Comparison of ENCODE assay signal across 21 cellular contexts in the genomic region with DNA sequence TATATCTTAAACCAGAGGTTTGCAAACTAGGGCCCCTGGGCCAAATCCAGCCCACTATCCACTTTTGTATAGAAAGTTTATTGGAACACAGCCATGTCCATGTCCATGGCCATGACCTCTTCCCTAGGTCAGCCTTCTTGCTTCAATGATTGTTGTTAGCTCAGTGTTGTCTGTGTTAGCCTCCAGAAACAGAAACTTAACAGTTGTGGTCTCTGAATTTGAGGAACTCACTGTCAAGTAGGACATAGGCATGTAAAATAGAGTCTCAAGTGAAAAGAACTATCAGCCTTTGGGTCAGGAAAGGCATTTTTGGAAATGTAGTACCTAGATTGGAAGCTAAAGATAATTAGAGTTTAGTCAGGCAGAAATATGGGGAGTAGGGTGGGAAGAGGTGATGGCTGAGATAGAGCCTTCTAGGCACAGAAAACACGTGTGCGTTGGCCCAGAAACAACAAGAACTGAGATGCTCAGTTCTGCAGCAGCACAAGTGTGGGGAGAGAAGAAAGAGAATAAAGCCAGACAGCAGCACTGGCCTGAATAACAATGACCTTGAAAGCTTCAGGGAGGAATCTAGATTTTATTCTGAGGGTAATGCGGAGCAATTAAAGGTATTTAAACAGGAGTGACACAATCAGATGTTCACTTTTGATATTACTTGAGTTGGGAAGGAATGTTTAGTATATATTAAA.
DNase-seq lines count a peak whose midpoint lies in the region; ATAC-seq, FAIRE-seq and TF ChIP-seq lines count a peak whose summit lies in the region.
"Had no signal": no experiment of that assay in that cellular context is flagged by ENCODE, and none has a peak within 500 bp of the region (broad histone marks: within the 10 kb centered on the region; RNA-seq: fewer than 3 reads in every experiment).

No MANE protein-coding gene starts in this region.

- no peak overlapping the region for H3K4me3 Mint-ChIP-seq in MCF 10A (ENCODE audit: unreplicated experiment)
- H3K4me3 Mint-ChIP-seq: activated CD8-positive, alpha-beta T cell treated with anti-CD3 and anti-CD28 coated beads for 36 hours; activated naive CD8-positive, alpha-beta T cell treated with anti-CD3 and anti-CD28 coated beads, Interleukin-2, amount 50 U/mL, for 24 hours; T-cell had no signal

- H3F3A ChIP-seq in MM.1S (ENCODE audit: insufficient read depth, low read length), result no peaks in the 10 kb centered on the region

- FAIRE-seq in GM12891 (lab: Jason Lieb, UNC), result peak; percentile 81
- FAIRE-seq in GM12878 (lab: Jason Lieb, UNC), result peak; percentile 57

- no peaks in the 10 kb centered on the region for H3K4me1 Mint-ChIP-seq in MCF 10A (ENCODE audit: insufficient read depth, unreplicated experiment)
- H3K4me1 Mint-ChIP-seq: activated naive CD8-positive, alpha-beta T cell treated with anti-CD3 and anti-CD28 coated beads, Interleukin-2, amount 50 U/mL, for 24 hours had no signal

- no peak for TF ChIP-seq EP300 in GM12878 (IDR thresholded peaks at IDR 0.05; ENCODE audit: borderline replicate concordance in 1 of 2, control insufficient read depth in 1 of 2, low read depth in 2 of 2, low read length in 2 of 2)

- 35% methylated on average over 3 of the region's 3 CpGs for WGBS in GM12878 (ENCODE audit: insufficient coverage, insufficient replicate concordance, low lambda C conversion rate, missing lambda C conversion rate)

- CTCF ChIA-PET in GM12878 (lab: Yijun Ruan, JAX) (interaction anchor here (0.7 to 2.7 kb wide), 5 partner anchors 8 to 57 kb away, joined by 3 to 12 read pairs (median 4); no protein-coding TSS in a partner anchor), MCF 10A (lab: Yijun Ruan, JAX) (interaction anchor here (0.7 kb wide), 1 partner anchor 18 kb away, joined by 4 read pairs; no protein-coding TSS in a partner anchor)

- TF ChIP-seq POLR2A in GM12891 (IDR thresholded peaks at IDR 0.05; ENCODE audit: low read depth, low read length) (no peak), GM12878 (IDR thresholded peaks at IDR 0.05; ENCODE audit: low read depth, low read length) (no peak)

- BruUV-seq in GM12878 (replicated peaks; lab: Mats Ljungman, UMichigan), result no TSS peak
- no TSS peak for BruUV-seq in MCF 10A (replicated peaks; lab: Mats Ljungman, UMichigan)

- H3K4me2 ChIP-seq in GM12878 (ENCODE audit: control insufficient read depth, insufficient read depth) (0 out of 2 replicates have a peak overlapping the region, but pooled peaks have one; percentile 53), MM.1S (ENCODE audit: low read depth, low read length) (no peak overlapping the region)

- no peak overlapping the region for H3K27ac Mint-ChIP-seq in MCF 10A (ENCODE audit: low read depth, unreplicated experiment)
- H3K27ac Mint-ChIP-seq: activated CD8-positive, alpha-beta T cell treated with anti-CD3 and anti-CD28 coated beads for 36 hours; activated naive CD8-positive, alpha-beta T cell treated with anti-CD3 and anti-CD28 coated beads, Interleukin-2, amount 50 U/mL, for 24 hours; T-cell had no signal

- no peak overlapping the region for H3K9ac ChIP-seq in GM12878 (ENCODE audit: control insufficient read depth, insufficient read depth, low read length)
- H3K9ac ChIP-seq in MM.1S (ENCODE audit: low read length), result no peak overlapping the region

- no peaks in the 10 kb centered on the region for H3K36me3 Mint-ChIP-seq in MCF 10A (ENCODE audit: insufficient read depth, unreplicated experiment)
- H3K36me3 Mint-ChIP-seq: T-cell had no signal

- no peaks in the 10 kb centered on the region for H3K36me3 ChIP-seq in GM12878 (ENCODE audit: control insufficient read depth in 2 of 2, insufficient read depth in 2 of 2, low read length in 1 of 2)
- no peaks in the 10 kb centered on the region for H3K36me3 ChIP-seq in MM.1S (replicated peaks; ENCODE audit: insufficient read depth, low read length)
- H3K36me3 ChIP-seq: cardiac muscle cell, ovary had no signal

- H3K9me2 ChIP-seq in MM.1S (replicated peaks; ENCODE audit: insufficient read depth, low read length), result no peaks in the 10 kb centered on the region

- H3K27ac ChIP-seq in GM12878 (ENCODE audit: control insufficient read depth, insufficient read depth) (no peak overlapping the region), MM.1S (ENCODE audit: low read length) (no peak overlapping the region)
- H3K27ac ChIP-seq: cardiac muscle cell, ovary, VCaP had no signal

- DNase-seq in GM12891 (ENCODE audit: insufficient read length, low spot score) (no peak), GM12878 (ENCODE audit: low read depth, low spot score) (peak; percentile 17), MCF 10A (ENCODE audit: unreplicated experiment) (no peak), MM.1S (no peak)
- no peak for DNase-seq in activated CD4-positive, CD25-positive, alpha-beta regulatory T cell (lab: John Stamatoyannopoulos, UW)
- DNase-seq: activated CD8-positive, alpha-beta T cell treated with anti-CD3 and anti-CD28 coated beads for 36 hours; activated naive CD8-positive, alpha-beta T cell treated with anti-CD3 and anti-CD28 coated beads, Interleukin-2, amount 50 U/mL, for 24 hours; COR-L47; effector CD4-positive, alpha-beta T cell; hypothalamus; left cardiac atrium; NCI-H2081; NCI-H526 treated with DMSO at 0.1 percent for 48 hours; ovary; stimulated activated naive CD4-positive, alpha-beta T cell; T-cell had no signal

- H3K4me3 ChIP-seq in GM12878 (no peak overlapping the region), MM.1S (ENCODE audit: low read length) (no peak overlapping the region)
- H3K4me3 ChIP-seq: cardiac muscle cell, ovary had no signal

- peaks cover 11% of the 10 kb centered on the region for H3K27me3 Mint-ChIP-seq in MCF 10A (ENCODE audit: insufficient read depth, unreplicated experiment)
- H3K27me3 Mint-ChIP-seq: activated CD8-positive, alpha-beta T cell treated with anti-CD3 and anti-CD28 coated beads for 36 hours; activated naive CD8-positive, alpha-beta T cell treated with anti-CD3 and anti-CD28 coated beads, Interleukin-2, amount 50 U/mL, for 24 hours had no signal

- H3K79me2 ChIP-seq in GM12878 (ENCODE audit: control insufficient read depth, insufficient read depth, low read length) (no peaks in the 10 kb centered on the region), MM.1S (ENCODE audit: low read length) (no peaks in the 10 kb centered on the region)

- ATAC-seq in GM21423 (IDR thresholded peaks at IDR 0.05; ENCODE audit: unreplicated experiment) (peak; percentile 46), HG03469 (IDR thresholded peaks at IDR 0.05; ENCODE audit: unreplicated experiment) (peak; percentile 56), GM12878 (peak; percentile 89), HG03520 (IDR thresholded peaks at IDR 0.05; ENCODE audit: unreplicated experiment) (no peak)
- ATAC-seq: activated CD8-positive, alpha-beta T cell treated with anti-CD3 and anti-CD28 coated beads for 36 hours; activated naive CD8-positive, alpha-beta T cell treated with anti-CD3 and anti-CD28 coated beads, Interleukin-2, amount 50 U/mL, for 24 hours; left cardiac atrium; T-cell had no signal

- H3K27me3 ChIP-seq in GM12878 (replicated peaks in 1 of 2; ENCODE audit: control insufficient read depth in 2 of 2, insufficient read depth in 2 of 2, low read length in 1 of 2) (no peaks in the 10 kb centered on the region; a peak in 1 of 4 replicates), MM.1S (replicated peaks; ENCODE audit: insufficient read depth, low read length) (no peaks in the 10 kb centered on the region)
- H3K27me3 ChIP-seq: cardiac muscle cell, ovary had no signal

- in situ Hi-C loops in GM12878 (cut with MboI), result no loop called here

- H2AFZ ChIP-seq in GM12878 (ENCODE audit: control insufficient read depth, low read depth, low read length) (no peak overlapping the region), MM.1S (ENCODE audit: low read length) (no peak overlapping the region)

- SMC1A ChIA-PET in GM12878 (lab: Charles Lee; ENCODE audit: uncharacterized antibody, unreplicated experiment), result interaction anchor here (0.8 to 3.5 kb wide), 8 partner anchors 9 to 149 kb away, joined by 3 to 17 read pairs (median 4); no protein-coding TSS in a partner anchor

- POLR2A ChIA-PET in GM12878 (lab: Charles Lee), result interaction anchor here (0.7 kb wide), 1 partner anchor 464 kb away, joined by 3 read pairs; no protein-coding TSS in a partner anchor
- POLR2A ChIA-PET in MCF 10A (lab: Yijun Ruan, JAX), result interaction anchor here (0.6 kb wide), 1 partner anchor 311 kb away, joined by 3 read pairs; no protein-coding TSS in a partner anchor

- H3K9me3 ChIP-seq in GM12878 (replicated peaks; ENCODE audit: control insufficient read depth, insufficient read depth, low read length), result no peaks in the 10 kb centered on the region
- H3K9me3 ChIP-seq in MM.1S (replicated peaks; ENCODE audit: insufficient read depth, low read length), result no peaks in the 10 kb centered on the region
- H3K9me3 ChIP-seq: ovary had no signal

- H4K20me1 ChIP-seq in GM12878 (ENCODE audit: control insufficient read depth, insufficient read depth) (no peaks in the 10 kb centered on the region), MM.1S (ENCODE audit: insufficient read depth, low read length) (no peaks in the 10 kb centered on the region)

- intact Hi-C loops in GM12878 (cut with micrococcal nuclease; ENCODE audit: unreplicated experiment) (no loop called here), MCF 10A (cut with micrococcal nuclease) (no loop called here)

- TF ChIP-seq RAD21 in GM12878 (IDR thresholded peaks at IDR 0.05; ENCODE audit: insufficient read depth, low read depth, low read length), result no peak

- no peaks in the 10 kb centered on the region for H3K9me3 Mint-ChIP-seq in MCF 10A (ENCODE audit: unreplicated experiment)
- H3K9me3 Mint-ChIP-seq: activated CD8-positive, alpha-beta T cell treated with anti-CD3 and anti-CD28 coated beads for 36 hours; activated naive CD8-positive, alpha-beta T cell treated with anti-CD3 and anti-CD28 coated beads, Interleukin-2, amount 50 U/mL, for 24 hours; T-cell had no signal

- H3K4me1 ChIP-seq in GM12878 (ENCODE audit: control insufficient read depth, insufficient read depth, low read length) (peaks cover 8% of the 10 kb centered on the region), MM.1S (ENCODE audit: low read length) (no peaks in the 10 kb centered on the region)

- RAD21 ChIA-PET in GM12878 (lab: Charles Lee; ENCODE audit: unreplicated experiment), result interaction anchor here (1.0 to 1.6 kb wide), 3 partner anchors 40 to 239 kb away, joined by 3 to 5 read pairs (median 4); no protein-coding TSS in a partner anchor

- TF ChIP-seq CTCF in GM12878 (IDR thresholded peaks at IDR 0.05 in 2 of 3, conservative IDR thresholded peaks at IDR 0.05 in 1 of 3; ENCODE audit: control insufficient read depth in 2 of 3, extremely low read depth in 1 of 3, insufficient read depth in 1 of 3, low read depth in 3 of 3, low read length in 3 of 3), result no peak
- TF ChIP-seq CTCF in MCF 10A (IDR thresholded peaks at IDR 0.05; ENCODE audit: unreplicated experiment), result no peak
- no peak for TF ChIP-seq CTCF in MM.1S (IDR thresholded peaks at IDR 0.05; ENCODE audit: low read length)

TF ChIP-seq in GM12891, 5 proteins besides CTCF, POLR2A, EP300 and RAD21:
- TF ChIP-seq POLR2AphosphoS5 (IDR thresholded peaks at IDR 0.05; ENCODE audit: low read depth, low read length) (no peak), SPI1 (IDR thresholded peaks at IDR 0.05; ENCODE audit: low read depth, low read length) (peak; percentile 85)

TF ChIP-seq in GM12878, 131 proteins besides CTCF, POLR2A, EP300 and RAD21 (continues in another document):
- TF ChIP-seq ZNF274 (IDR thresholded peaks at IDR 0.05; ENCODE audit: insufficient read depth, insufficient read length) (no peak), EED (IDR thresholded peaks at IDR 0.05; ENCODE audit: low read depth) (peak; percentile 46; the same call in 1 of the 2 replicates), MTA2 (IDR thresholded peaks at IDR 0.05; ENCODE audit: low read depth) (no peak)
